19 cellular contexts compared by ENCODE assay signal in the genomic region with DNA sequence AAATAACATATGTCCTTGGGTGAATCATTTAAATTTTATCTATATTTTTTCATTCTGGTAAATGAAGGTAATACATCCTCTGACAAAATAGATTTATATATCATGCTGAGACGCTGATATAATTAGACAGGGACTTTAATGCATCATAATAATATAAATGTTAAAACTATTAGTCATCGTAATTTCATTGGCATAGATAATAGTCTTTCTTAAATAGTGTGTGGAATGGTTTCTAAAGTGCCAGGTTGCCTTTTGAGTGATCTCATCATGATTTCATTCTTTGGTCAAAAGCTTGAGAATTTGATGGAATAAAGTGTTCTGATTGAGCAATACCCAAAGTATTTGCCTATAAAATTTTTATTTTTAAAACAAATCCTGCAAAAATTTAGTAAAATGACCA. TPM values are rescaled to one million over a fixed set of nuclear protein-coding genes. Genes with fewer than 3 reads are reported as not detected.
A peak's percentile ranks its signal among the peaks of the same experiment; 100 is the strongest.
DNase-seq lines count a peak whose midpoint lies in the region; ATAC-seq, FAIRE-seq and TF ChIP-seq lines count a peak whose summit lies in the region.
"Had no signal": no experiment of that assay in that cellular context is flagged by ENCODE, and none has a peak within 500 bp of the region (broad histone marks: within the 10 kb centered on the region; RNA-seq: fewer than 3 reads in every experiment).

No MANE protein-coding gene starts in this region.

- H3K9ac ChIP-seq in PC-3 (ENCODE audit: low read length) (no peak overlapping the region), MM.1S (ENCODE audit: low read length) (no peak overlapping the region)

- H4K20me1 ChIP-seq in PC-3 (ENCODE audit: low read length) (no peaks in the 10 kb centered on the region), MM.1S (ENCODE audit: insufficient read depth, low read length) (no peaks in the 10 kb centered on the region)

- no peaks in the 10 kb centered on the region for H3K36me3 Mint-ChIP-seq in osteocyte (ENCODE audit: unreplicated experiment)
- H3K36me3 Mint-ChIP-seq: activated naive CD4-positive, alpha-beta T cell treated with anti-CD3 and anti-CD28 coated beads, Interleukin-2, amount 10 ng/mL, durations not matched to agents 7 days and 5 days had no signal

- H3K4me3 Mint-ChIP-seq in osteocyte (ENCODE audit: unreplicated experiment), result no peak overlapping the region
- H3K4me3 Mint-ChIP-seq: activated naive CD4-positive, alpha-beta T cell treated with anti-CD3 and anti-CD28 coated beads, Interleukin-2, amount 10 ng/mL, durations not matched to agents 7 days and 5 days; T-helper 2 cell treated with Interferon-gamma antibody and Interleukin-4, amounts not matched to agents 5 μg/mL and 100 μg/mL, for 36 hours had no signal

- H3F3A ChIP-seq in PC-3 (ENCODE audit: low read length, unreplicated experiment) (no peaks in the 10 kb centered on the region), MM.1S (ENCODE audit: insufficient read depth, low read length) (no peaks in the 10 kb centered on the region; the same call in 1 of the 2 replicates)

- peak overlapping the region; percentile 79 for H3K27ac Mint-ChIP-seq in osteocyte (ENCODE audit: unreplicated experiment)
- H3K27ac Mint-ChIP-seq: activated naive CD4-positive, alpha-beta T cell treated with anti-CD3 and anti-CD28 coated beads, Interleukin-2, amount 10 ng/mL, durations not matched to agents 7 days and 5 days; T-helper 2 cell treated with Interferon-gamma antibody and Interleukin-4, amounts not matched to agents 5 μg/mL and 100 μg/mL, for 36 hours had no signal

- peak; percentile 70 for ATAC-seq in PC-3
- no peak for ATAC-seq in HG03439 (IDR thresholded peaks at IDR 0.05; ENCODE audit: unreplicated experiment)

- H3K9me2 ChIP-seq in PC-3 (replicated peaks; ENCODE audit: low read length), result no peaks in the 10 kb centered on the region
- no peaks in the 10 kb centered on the region for H3K9me2 ChIP-seq in MM.1S (replicated peaks; ENCODE audit: insufficient read depth, low read length)

- H3K4me2 ChIP-seq in PC-3 (ENCODE audit: low read length) (no peak overlapping the region; the same call in 1 of the 2 replicates), MM.1S (ENCODE audit: low read depth, low read length) (no peak overlapping the region)

- intact Hi-C loops in PC-3 (cut with micrococcal nuclease), result no loop called here

- POLR2A ChIA-PET in PC-3 (lab: Charles Lee; ENCODE audit: unreplicated experiment), result no interaction called here

- H3K4me3 ChIP-seq in AG10803 (ENCODE audit: low read length), result no peak overlapping the region
- no peak overlapping the region for H3K4me3 ChIP-seq in PC-3 (ENCODE audit: low read length)
- H3K4me3 ChIP-seq in MM.1S (ENCODE audit: low read length), result no peak overlapping the region
- H3K4me3 ChIP-seq: cardiac muscle cell had no signal

- peaks cover 28% of the 10 kb centered on the region for H3K4me1 Mint-ChIP-seq in osteocyte (ENCODE audit: unreplicated experiment)
- H3K4me1 Mint-ChIP-seq: activated naive CD4-positive, alpha-beta T cell treated with anti-CD3 and anti-CD28 coated beads, Interleukin-2, amount 10 ng/mL, durations not matched to agents 7 days and 5 days had no signal

- CTCF ChIA-PET in PC-3 (lab: Charles Lee), result no interaction called here

- peaks cover 22% of the 10 kb centered on the region for H3K4me1 ChIP-seq in PC-3 (ENCODE audit: insufficient read depth, low read length)
- H3K4me1 ChIP-seq in MM.1S (ENCODE audit: low read length), result no peaks in the 10 kb centered on the region

- H3K79me2 ChIP-seq in PC-3 (ENCODE audit: low read length), result no peaks in the 10 kb centered on the region
- H3K79me2 ChIP-seq in MM.1S (ENCODE audit: low read length), result no peaks in the 10 kb centered on the region

- H3K27ac ChIP-seq in PC-3 (ENCODE audit: low read length), result peak overlapping the region; percentile 37
- no peak overlapping the region for H3K27ac ChIP-seq in MM.1S (ENCODE audit: low read length)
- H3K27ac ChIP-seq: cardiac muscle cell had no signal

- no peaks in the 10 kb centered on the region for H3K9me3 ChIP-seq in PC-3 (ENCODE audit: low read length)
- H3K9me3 ChIP-seq in MM.1S (replicated peaks; ENCODE audit: insufficient read depth, low read length), result no peaks in the 10 kb centered on the region
- H3K9me3 ChIP-seq: BE2C had no signal

- peak; percentile 23 for FAIRE-seq in endometrium (lab: Jason Lieb, UNC)
- FAIRE-seq: small intestine had no signal

- H2AFZ ChIP-seq in PC-3 (ENCODE audit: low read length), result no peak overlapping the region
- H2AFZ ChIP-seq in MM.1S (ENCODE audit: low read length), result no peak overlapping the region

- no peaks in the 10 kb centered on the region for H3K27me3 ChIP-seq in PC-3 (ENCODE audit: low read length)
- H3K27me3 ChIP-seq in MM.1S (replicated peaks; ENCODE audit: insufficient read depth, low read length), result no peaks in the 10 kb centered on the region
- H3K27me3 ChIP-seq: BE2C, cardiac muscle cell had no signal

- TF ChIP-seq CTCF in AG10803 (conservative IDR thresholded peaks at IDR 0.05; ENCODE audit: low read length), result no peak
- no peak for TF ChIP-seq CTCF in PC-3 (conservative IDR thresholded peaks at IDR 0.05; ENCODE audit: low read depth, low read length)
- TF ChIP-seq CTCF in osteocyte (IDR thresholded peaks at IDR 0.05), result no peak
- TF ChIP-seq CTCF in MM.1S (IDR thresholded peaks at IDR 0.05; ENCODE audit: low read length), result no peak

- no peaks in the 10 kb centered on the region for H3K36me3 ChIP-seq in PC-3 (ENCODE audit: low read depth, low read length)
- no peaks in the 10 kb centered on the region for H3K36me3 ChIP-seq in MM.1S (replicated peaks; ENCODE audit: insufficient read depth, low read length)
- H3K36me3 ChIP-seq: BE2C, cardiac muscle cell had no signal

- H3K9me3 Mint-ChIP-seq in osteocyte (ENCODE audit: unreplicated experiment), result no peaks in the 10 kb centered on the region
- H3K9me3 Mint-ChIP-seq: activated naive CD4-positive, alpha-beta T cell treated with anti-CD3 and anti-CD28 coated beads, Interleukin-2, amount 10 ng/mL, durations not matched to agents 7 days and 5 days; T-helper 2 cell treated with Interferon-gamma antibody and Interleukin-4, amounts not matched to agents 5 μg/mL and 100 μg/mL, for 36 hours had no signal

- no peaks in the 10 kb centered on the region for H3K27me3 Mint-ChIP-seq in osteocyte (ENCODE audit: unreplicated experiment)
- H3K27me3 Mint-ChIP-seq: activated naive CD4-positive, alpha-beta T cell treated with anti-CD3 and anti-CD28 coated beads, Interleukin-2, amount 10 ng/mL, durations not matched to agents 7 days and 5 days had no signal

- no TSS peak for BruUV-seq in PC-3 (replicated peaks; lab: Mats Ljungman, UMichigan)

- DNase-seq in AG10803 (ENCODE audit: low read depth) (peak; percentile 48), PC-3 (peak; percentile 66), osteocyte (ENCODE audit: extremely low spot score, unreplicated experiment) (no peak), middle frontal gyrus (ENCODE audit: extremely low spot score, low spot score) (no peak), MM.1S (no peak), HT-29 (ENCODE audit: low spot score) (no peak)
- DNase-seq: activated CD4-positive, CD25-positive, alpha-beta regulatory T cell treated with anti-CD3 and anti-CD28 coated beads, Interleukin-2, amount 50 U/mL, for 72 hours; activated naive CD4-positive, alpha-beta T cell treated with anti-CD3 and anti-CD28 coated beads, Interleukin-2, amount 10 ng/mL, durations not matched to agents 7 days and 5 days; BE2C; effector CD8-positive, alpha-beta T cell; KBM-7; midbrain; small intestine; stimulated activated naive CD4-positive, alpha-beta T cell had no signal

RNA-seq across cellular contexts. Expression of a gene that starts 43.2 kb away (rescaled TPM):
- not detected in 2 replicates for total RNA-seq in PC-3 (2014; rRNA removed)
- total RNA-seq in osteocyte, result not detected in 2 replicates
- not detected in 2 replicates for total RNA-seq in HT-29 (2014; rRNA removed; shearing (Covaris generic))
- total RNA-seq: glomerular endothelial cell had no signal

Comparison
In these comparisons a context has a peak if more than half of its experiments do, and no peak if none do; other contexts are left out.
1. DNase-seq: peak in AG10803 (single experiment) and PC-3 (single experiment); none in osteocyte (single experiment), middle frontal gyrus (single experiment), MM.1S (single experiment) and HT-29 (single experiment).